Comparison of ENCODE assay signal across 23 cellular contexts in the genomic region with DNA sequence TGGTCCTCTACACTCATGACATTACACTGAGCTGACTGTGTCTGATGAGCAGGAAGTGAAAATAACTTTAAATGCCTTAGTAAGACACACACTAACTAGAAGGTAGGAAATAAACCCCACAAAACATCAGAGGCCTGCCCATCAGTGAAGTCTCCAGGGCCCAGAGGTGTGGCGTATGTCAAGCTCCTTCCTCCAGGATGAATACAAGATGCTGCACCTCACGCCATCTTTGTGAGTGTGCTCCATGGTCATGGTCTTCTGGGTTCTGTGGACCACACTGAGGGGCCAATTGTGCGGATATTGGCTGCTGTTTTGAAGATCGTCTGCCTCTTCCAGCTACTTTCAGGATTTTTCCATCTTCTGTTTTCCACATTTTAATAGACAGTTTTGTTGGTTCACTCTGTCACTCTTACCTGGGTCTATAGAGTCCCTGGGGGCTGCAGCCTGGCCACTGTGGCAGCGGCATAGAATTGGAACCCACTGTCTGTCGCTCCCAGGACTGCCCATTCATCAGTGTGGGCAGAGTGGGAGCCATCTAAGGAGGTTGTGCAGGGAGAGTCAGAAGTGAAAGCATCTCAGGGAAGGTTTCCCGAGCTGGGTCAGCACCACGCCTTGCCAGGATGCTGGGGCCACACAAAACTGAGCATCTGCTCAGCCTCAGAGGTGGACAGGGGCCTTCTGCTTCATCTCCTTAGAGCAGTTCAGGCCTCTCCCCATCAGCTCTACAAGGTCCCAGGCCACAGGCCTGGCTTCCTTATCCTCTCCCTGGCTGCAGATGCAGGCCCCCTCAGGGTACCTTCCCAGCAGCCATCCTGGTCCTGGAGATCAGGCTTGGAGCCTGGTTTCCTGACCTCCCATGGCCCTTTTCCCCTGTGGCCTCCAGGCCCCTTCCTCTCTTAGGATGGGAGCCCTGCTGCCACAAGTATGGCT. TPM values are rescaled to one million over a fixed set of nuclear protein-coding genes. Genes with fewer than 3 reads are reported as not detected.
"Had no signal": no experiment of that assay in that cellular context is flagged by ENCODE, and none has a peak within 500 bp of the region (broad histone marks: within the 10 kb centered on the region; RNA-seq: fewer than 3 reads in every experiment).

No MANE protein-coding gene starts in this region.

- H3K4me3 ChIP-seq: colonic mucosa, hepatocyte, sigmoid colon, skin epidermis, uterus had no signal

- H3K36me3 ChIP-seq: colonic mucosa, neutrophil, sigmoid colon, uterus had no signal

- H3K27me3 ChIP-seq: colonic mucosa, hepatocyte, neutrophil, uterus had no signal

- H3K4me3 Mint-ChIP-seq: naive thymus-derived CD8-positive, alpha-beta T cell had no signal

- DNase-seq: colonic mucosa; effector CD4-positive, alpha-beta T cell; foreskin melanocyte; kidney; left cardiac atrium; mesendoderm; naive thymus-derived CD8-positive, alpha-beta T cell; posterior cingulate gyrus; sigmoid colon; stimulated activated CD4-positive, alpha-beta T cell treated with anti-CD3 and anti-CD28 coated beads, Interleukin-2, amount 100 ng/mL, for 24 hours; stimulated activated CD4-positive, alpha-beta T cell treated with anti-CD3 and anti-CD28 coated beads, Interleukin-4, amount 100 ng/mL, for 4 hours; stimulated activated naive CD4-positive, alpha-beta T cell; trophoblast cell; uterus had no signal

- H3K9me3 ChIP-seq: colonic mucosa, neutrophil had no signal

- ATAC-seq: left cardiac atrium; naive thymus-derived CD8-positive, alpha-beta T cell had no signal

- H3K4me1 ChIP-seq: colonic mucosa, sigmoid colon, uterus had no signal

- H3K27ac ChIP-seq: colonic mucosa, hepatocyte, neutrophil, sigmoid colon, skin epidermis, uterus had no signal

RNA-seq across cellular contexts. Expression of a gene that starts 57.5 kb away (rescaled TPM):
- total RNA-seq: dermis microvascular lymphatic vessel endothelial cell; lung microvascular endothelial cell; mononuclear cell; naive thymus-derived CD8-positive, alpha-beta T cell; osteoblast; pulmonary artery endothelial cell had no signal
- polyA plus RNA-seq: naive thymus-derived CD8-positive, alpha-beta T cell; neural cell had no signal
